23 cellular contexts compared by ENCODE assay signal in the genomic region with DNA sequence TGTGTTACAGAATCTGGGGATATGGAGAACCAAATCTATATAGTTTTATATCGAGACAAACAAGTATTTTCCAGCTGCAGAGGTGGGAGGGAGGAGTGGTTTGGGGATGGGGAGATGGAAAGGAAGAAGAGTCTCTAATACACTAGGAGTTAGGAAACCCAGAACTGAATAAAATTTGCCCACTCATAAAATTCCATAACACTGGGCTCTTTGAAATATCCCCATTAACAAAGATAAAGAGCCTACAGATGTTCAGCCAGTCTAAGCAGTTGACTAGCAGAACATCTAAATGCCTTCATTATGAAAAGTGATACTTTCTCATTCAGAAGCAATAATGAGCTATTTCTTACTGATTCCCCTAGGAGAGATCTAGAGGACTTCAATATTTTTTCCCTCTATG.
"Had no signal": no experiment of that assay in that cellular context is flagged by ENCODE, and none has a peak within 500 bp of the region (broad histone marks: within the 10 kb centered on the region; RNA-seq: fewer than 3 reads in every experiment).

No MANE protein-coding gene starts in this region.

- ATAC-seq: activated CD8-positive, alpha-beta memory T cell treated with anti-CD3 and anti-CD28 coated beads, Interleukin-2, amount 10 ng/mL, durations not matched to agents 7 days and 5 days; activated CD8-positive, alpha-beta T cell treated with anti-CD3 and anti-CD28 coated beads, Interleukin-2, amount 10 ng/mL, durations not matched to agents 7 days and 5 days; activated naive CD8-positive, alpha-beta T cell treated with anti-CD3 and anti-CD28 coated beads, Interleukin-2, amount 50 U/mL, for 24 hours had no signal

- DNase-seq: activated B cell treated with CpG ODN at 0.5 μM for 24 hours; activated CD4-positive, alpha-beta memory T cell treated with anti-CD3 and anti-CD28 coated beads, Interleukin-2, amount 10 ng/mL, durations not matched to agents 7 days and 5 days; activated CD4-positive, alpha-beta T cell treated with anti-CD3 and anti-CD28 coated beads for 4 hours; activated CD4-positive, alpha-beta T cell treated with anti-CD3 and anti-CD28 coated beads, Interleukin-2, amount 10 ng/mL, durations not matched to agents 24 days and 14 days; activated CD4-positive, alpha-beta T cell treated with anti-CD3 and anti-CD28 coated beads, Interleukin-2, amount 50 U/mL, for 1 hour; activated CD4-positive, alpha-beta T cell treated with anti-CD3 and anti-CD28 coated beads, Interleukin-2, amount 50 U/mL, for 4 hours; activated CD4-positive, CD25-positive, alpha-beta regulatory T cell treated with anti-CD3 and anti-CD28 coated beads, Interleukin-2, amount 50 U/mL, for 72 hours; activated CD8-positive, alpha-beta memory T cell treated with anti-CD3 and anti-CD28 coated beads for 24 hours; activated CD8-positive, alpha-beta memory T cell treated with anti-CD3 and anti-CD28 coated beads, Interleukin-2, amount 10 ng/mL, durations not matched to agents 7 days and 5 days; activated CD8-positive, alpha-beta memory T cell treated with anti-CD3 and anti-CD28 coated beads, Interleukin-2, amount 50 U/mL, for 48 hours; activated CD8-positive, alpha-beta T cell treated with anti-CD3 and anti-CD28 coated beads, Interleukin-2, amount 10 ng/mL, durations not matched to agents 7 days and 5 days; activated effector memory CD4-positive, alpha-beta T cell treated with Interleukin-2 at 50 U/mL for 16 hours; activated gamma-delta T cell; activated naive CD4-positive, alpha-beta T cell treated with anti-CD3 and anti-CD28 coated beads, Interleukin-2, amount 10 ng/mL, durations not matched to agents 7 days and 5 days; activated naive CD4-positive, alpha-beta T cell treated with Interleukin-2 at 50 U/mL for 16 hours; activated naive CD8-positive, alpha-beta T cell treated with anti-CD3 and anti-CD28 coated beads, Interleukin-2, amount 10 ng/mL, durations not matched to agents 7 days and 5 days; activated naive CD8-positive, alpha-beta T cell treated with anti-CD3 and anti-CD28 coated beads, Interleukin-2, amount 50 U/mL, for 24 hours; activated T-cell treated with anti-CD3 and anti-CD28 coated beads, Interleukin-2, amount 50 U/mL, for 24 hours; activated T-cell treated with anti-CD3 and anti-CD28 coated beads, Interleukin-2, amount 50 U/mL, for 48 hours; cerebellar nuclear complex; T-helper 1 cell; T-helper 2 cell; T-helper 9 cell had no signal
